29 cellular contexts compared by ENCODE assay signal in the genomic region with DNA sequence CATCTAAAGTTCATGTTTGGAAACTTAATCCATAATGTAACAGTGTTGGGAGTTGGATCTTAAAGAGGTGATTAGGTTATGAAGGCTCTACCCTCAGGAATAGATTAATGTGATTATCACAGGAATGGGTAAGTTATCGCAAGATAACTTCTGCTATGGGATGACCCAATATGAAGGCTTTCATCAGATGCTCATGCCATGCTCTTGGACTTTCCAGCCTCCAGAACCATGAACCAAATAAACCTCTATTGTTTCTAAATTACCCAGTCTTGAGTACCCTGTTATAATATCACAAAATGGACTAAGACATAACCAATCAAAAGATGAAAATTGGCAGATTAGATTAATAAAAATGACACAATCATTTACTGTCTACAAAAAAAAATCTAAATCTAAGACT.
"Had no signal": no experiment of that assay in that cellular context is flagged by ENCODE, and none has a peak within 500 bp of the region (broad histone marks: within the 10 kb centered on the region; RNA-seq: fewer than 3 reads in every experiment).

No MANE protein-coding gene starts in this region.

- H3K9me3 ChIP-seq: ascending aorta had no signal

- H3K27ac ChIP-seq: ascending aorta, cardiac muscle cell, VCaP had no signal

- ATAC-seq: activated CD8-positive, alpha-beta memory T cell treated with anti-CD3 and anti-CD28 coated beads, Interleukin-2, amount 10 ng/mL, durations not matched to agents 7 days and 5 days; activated CD8-positive, alpha-beta T cell treated with anti-CD3 and anti-CD28 coated beads, Interleukin-2, amount 10 ng/mL, durations not matched to agents 7 days and 5 days; activated naive CD8-positive, alpha-beta T cell treated with anti-CD3 and anti-CD28 coated beads, Interleukin-2, amount 50 U/mL, for 24 hours had no signal

- H3K4me3 ChIP-seq: ascending aorta, cardiac muscle cell had no signal

- H3K4me1 ChIP-seq: ascending aorta had no signal

- H3K27me3 ChIP-seq: ascending aorta, cardiac muscle cell had no signal

- FAIRE-seq: bronchial epithelial cell, TTC549 had no signal

- H3K36me3 ChIP-seq: ascending aorta, cardiac muscle cell had no signal

- DNase-seq: activated B cell treated with CpG ODN at 0.5 μM for 24 hours; activated CD4-positive, alpha-beta memory T cell treated with anti-CD3 and anti-CD28 coated beads, Interleukin-2, amount 10 ng/mL, durations not matched to agents 7 days and 5 days; activated CD4-positive, alpha-beta T cell treated with anti-CD3 and anti-CD28 coated beads for 48 hours; activated CD4-positive, alpha-beta T cell treated with anti-CD3 and anti-CD28 coated beads, Interleukin-2, amount 10 ng/mL, durations not matched to agents 7 days and 5 days; activated CD4-positive, alpha-beta T cell treated with anti-CD3 and anti-CD28 coated beads, Interleukin-2, amount 50 U/mL, for 48 hours; activated CD4-positive, CD25-positive, alpha-beta regulatory T cell treated with anti-CD3 and anti-CD28 coated beads, Interleukin-2, amount 50 U/mL, for 72 hours; activated CD8-positive, alpha-beta memory T cell treated with anti-CD3 and anti-CD28 coated beads for 24 hours; activated CD8-positive, alpha-beta memory T cell treated with anti-CD3 and anti-CD28 coated beads, Interleukin-2, amount 10 ng/mL, durations not matched to agents 7 days and 5 days; activated CD8-positive, alpha-beta memory T cell treated with anti-CD3 and anti-CD28 coated beads, Interleukin-2, amount 50 U/mL, for 48 hours; activated CD8-positive, alpha-beta T cell treated with anti-CD3 and anti-CD28 coated beads, Interleukin-2, amount 10 ng/mL, durations not matched to agents 7 days and 5 days; activated effector memory CD4-positive, alpha-beta T cell treated with Interleukin-2 at 50 U/mL for 16 hours; activated gamma-delta T cell; activated naive CD4-positive, alpha-beta T cell treated with anti-CD3 and anti-CD28 coated beads, Interleukin-2, amount 10 ng/mL, durations not matched to agents 7 days and 5 days; activated naive CD4-positive, alpha-beta T cell treated with Interleukin-2 at 50 U/mL for 16 hours; activated naive CD8-positive, alpha-beta T cell treated with anti-CD3 and anti-CD28 coated beads, Interleukin-2, amount 10 ng/mL, durations not matched to agents 7 days and 5 days; activated naive CD8-positive, alpha-beta T cell treated with anti-CD3 and anti-CD28 coated beads, Interleukin-2, amount 50 U/mL, for 24 hours; activated T-cell treated with anti-CD3 and anti-CD28 coated beads, Interleukin-2, amount 50 U/mL, for 24 hours; activated T-cell treated with anti-CD3 and anti-CD28 coated beads, Interleukin-2, amount 50 U/mL, for 48 hours; amygdala; anterior cingulate cortex; caudate nucleus; cerebellar nuclear complex; T-helper 2 cell; T-helper 9 cell had no signal
